8 cellular contexts compared by ENCODE assay signal in genomic region chr3:185823280-185824044, GRCh38. TPM values are rescaled to one million over a fixed set of nuclear protein-coding genes. Genes with fewer than 3 reads are reported as not detected.
DNase-seq lines count a peak whose midpoint lies in the region; ATAC-seq and TF ChIP-seq lines count a peak whose summit lies in the region.

No MANE protein-coding gene starts in this region.

- peak overlapping the region; percentile 92 for H3K4me2 ChIP-seq in IMR-90 (ENCODE audit: low read depth, low read length)

- H4K91ac ChIP-seq in IMR-90 (ENCODE audit: insufficient read depth, low read depth, low read length) = peak overlapping the region; percentile 91

- POLR2A ChIA-PET in CD8-positive, alpha-beta memory T cell (lab: Charles Lee) = interaction anchor here (1.1 kb wide), 1 partner anchor 237 kb away, joined by 3 read pairs; no protein-coding TSS in a partner anchor
- POLR2A ChIA-PET in IMR-90 (lab: Charles Lee; ENCODE audit: unreplicated experiment) = interaction anchor here (0.6 to 1.0 kb wide), 2 partner anchors 90 to 167 kb away, joined by 3 read pairs; no protein-coding TSS in a partner anchor
- POLR2A ChIA-PET in activated CD4-positive, alpha-beta memory T cell treated with anti-CD3 and anti-CD28 coated beads for 36 hours (lab: Charles Lee) = no interaction called here
- POLR2A ChIA-PET in naive thymus-derived CD4-positive, alpha-beta T cell (lab: Charles Lee) = no interaction called here

- no peak overlapping the region for H3K27ac Mint-ChIP-seq in CD8-positive, alpha-beta memory T cell
- no peak overlapping the region for H3K27ac Mint-ChIP-seq in activated CD4-positive, alpha-beta memory T cell treated with anti-CD3 and anti-CD28 coated beads for 36 hours
- no peak overlapping the region for H3K27ac Mint-ChIP-seq in naive thymus-derived CD4-positive, alpha-beta T cell

- peak in 1 of 5 donors; percentile 13 for DNase-seq in CD8-positive, alpha-beta memory T cell
- DNase-seq in IMR-90 (peak; percentile 41), esophagus squamous epithelium (lab: John Stamatoyannopoulos, UW) (no peak), SHP77 treated with DMSO at 0.1 percent for 48 hours (lab: John Stamatoyannopoulos, UW) (no peak), posterior cingulate gyrus (no peak), SIG-M5 (lab: John Stamatoyannopoulos, UW) (no peak)
- DNase-seq in activated CD4-positive, alpha-beta memory T cell treated with anti-CD3 and anti-CD28 coated beads for 36 hours = peak; percentile 28
- DNase-seq in naive thymus-derived CD4-positive, alpha-beta T cell = peak in 6 of 9 donors; percentile 10 to 33 (median 18)

- WGBS in IMR-90 (ENCODE audit: extremely low coverage in 2 of 2, insufficient read length in 1 of 2), 2 experiments = 0% methylated on average over 41 of the region's 79 CpGs; no CpG with 5 or more reads in 1 of the 2 experiments
- WGBS in esophagus squamous epithelium, 2 donors = 0 to 2% methylated on average over 10 to 11 of the region's 79 CpGs

- peaks cover 11 to 26% (median 13%) of the 10 kb centered on the region in 3 donors for H3K4me1 Mint-ChIP-seq in CD8-positive, alpha-beta memory T cell
- peaks cover 9% of the 10 kb centered on the region for H3K4me1 Mint-ChIP-seq in activated CD4-positive, alpha-beta memory T cell treated with anti-CD3 and anti-CD28 coated beads for 36 hours (ENCODE audit: low read depth)
- peaks cover 5 to 23% (median 15%) of the 10 kb centered on the region in 7 donors for H3K4me1 Mint-ChIP-seq in naive thymus-derived CD4-positive, alpha-beta T cell

- peak overlapping the region; percentile 96 for H4K5ac ChIP-seq in IMR-90 (ENCODE audit: low read depth, low read length)

- dilution Hi-C loops in IMR-90 (cut with HindIII; ENCODE audit: low sequenced_read_pairs, unreplicated experiment) = no loop called here

- peak overlapping the region; percentile 99 for H3K9ac ChIP-seq in IMR-90 (ENCODE audit: low read depth, low read length)

- no peaks in the 10 kb centered on the region for H3K36me3 ChIP-seq in CD8-positive, alpha-beta memory T cell (ENCODE audit: insufficient read depth, low read length)
- H3K36me3 ChIP-seq in IMR-90 (ENCODE audit: control insufficient read depth, insufficient read depth, low read length) = 0 out of 2 replicates have a peak, but pooled peaks cover 2% of the 10 kb centered on the region
- no peaks in the 10 kb centered on the region for H3K36me3 ChIP-seq in esophagus squamous epithelium
- H3K36me3 ChIP-seq in naive thymus-derived CD4-positive, alpha-beta T cell (ENCODE audit: control insufficient read depth in 2 of 3, insufficient read depth in 3 of 3, low read length in 3 of 3) = no peaks in the 10 kb centered on the region

- peak overlapping the region; percentile 74 to 88 (median 81) for H3K4me3 Mint-ChIP-seq in CD8-positive, alpha-beta memory T cell
- peak overlapping the region; percentile 62 for H3K4me3 Mint-ChIP-seq in activated CD4-positive, alpha-beta memory T cell treated with anti-CD3 and anti-CD28 coated beads for 36 hours
- peak overlapping the region; percentile 71 to 93 (median 84) for H3K4me3 Mint-ChIP-seq in naive thymus-derived CD4-positive, alpha-beta T cell

- H3K27ac ChIP-seq in CD8-positive, alpha-beta memory T cell (ENCODE audit: low read depth, low read length) = peak overlapping the region; percentile 59
- peak overlapping the region; percentile 100 for H3K27ac ChIP-seq in IMR-90 (ENCODE audit: insufficient read depth, low read length)
- H3K27ac ChIP-seq in esophagus squamous epithelium = peak overlapping the region; percentile 78 to 91 (median 84)
- H3K27ac ChIP-seq in naive thymus-derived CD4-positive, alpha-beta T cell (ENCODE audit: low read depth, low read length) = no peak overlapping the region

- peak overlapping the region; percentile 73 for H3K23ac ChIP-seq in IMR-90 (ENCODE audit: low read depth, low read length)

- in situ Hi-C loops in IMR-90 (cut with MboI; ENCODE audit: low sequenced_read_pairs) = no loop called here

- H3K18ac ChIP-seq in IMR-90 (ENCODE audit: low read depth, low read length) = peak overlapping the region; percentile 86

- CTCF ChIA-PET in CD8-positive, alpha-beta memory T cell (lab: Charles Lee) = no interaction called here
- CTCF ChIA-PET in IMR-90 (lab: Yijun Ruan, JAX) = interaction anchor here (1.0 to 3.1 kb wide), 4 partner anchors 23 to 91 kb away, joined by 3 to 15 read pairs (median 4); no protein-coding TSS in a partner anchor
- CTCF ChIA-PET in activated CD4-positive, alpha-beta memory T cell treated with anti-CD3 and anti-CD28 coated beads for 36 hours (lab: Charles Lee) = interaction anchor here (0.9 to 1.4 kb wide), 3 partner anchors 9 to 120 kb away, joined by 3 to 7 read pairs (median 4); no protein-coding TSS in a partner anchor
- CTCF ChIA-PET in naive thymus-derived CD4-positive, alpha-beta T cell (lab: Charles Lee) = no interaction called here

- peaks cover 39% of the 10 kb centered on the region for H3K27me3 ChIP-seq in CD8-positive, alpha-beta memory T cell (ENCODE audit: insufficient read depth, low read length, poor library complexity, severe bottlenecking)
- H3K27me3 ChIP-seq in IMR-90 (ENCODE audit: control insufficient read depth, insufficient read depth, low read length) = no peaks in the 10 kb centered on the region
- H3K27me3 ChIP-seq in esophagus squamous epithelium = peaks cover 0 to 92% (median 14%) of the 10 kb centered on the region in 4 donors
- H3K27me3 ChIP-seq in naive thymus-derived CD4-positive, alpha-beta T cell (ENCODE audit: control insufficient read depth in 2 of 2, insufficient read depth in 2 of 2, low read length in 2 of 2) = peaks cover 5 to 8% of the 10 kb centered on the region in 2 donors

- H3K9me3 Mint-ChIP-seq in CD8-positive, alpha-beta memory T cell = peaks cover 0 to 9% (median 3%) of the 10 kb centered on the region in 5 donors
- no peaks in the 10 kb centered on the region for H3K9me3 Mint-ChIP-seq in activated CD4-positive, alpha-beta memory T cell treated with anti-CD3 and anti-CD28 coated beads for 36 hours
- no peaks in the 10 kb centered on the region for H3K9me3 Mint-ChIP-seq in naive thymus-derived CD4-positive, alpha-beta T cell

- peak overlapping the region; percentile 41 for H3K4me3 ChIP-seq in CD8-positive, alpha-beta memory T cell (ENCODE audit: low read length)
- peak overlapping the region; percentile 88 for H3K4me3 ChIP-seq in IMR-90 (ENCODE audit: insufficient read depth, low read depth, low read length)
- peak overlapping the region; percentile 59 to 74 (median 66) for H3K4me3 ChIP-seq in esophagus squamous epithelium
- H3K4me3 ChIP-seq in naive thymus-derived CD4-positive, alpha-beta T cell (ENCODE audit: low read length) = no peak overlapping the region

- intact Hi-C loops in IMR-90 (cut with micrococcal nuclease) (loop anchor here (2.0 kb wide), 4 partner anchors 83 to 147 kb away; no protein-coding TSS in a partner anchor), esophagus squamous epithelium (cut with DNase I) (no loop called here), posterior cingulate gyrus (cut with DNase I) (no loop called here)
- intact Hi-C loops in activated CD4-positive, alpha-beta memory T cell treated with anti-CD3 and anti-CD28 coated beads for 36 hours (cut with micrococcal nuclease) = no loop called here
- intact Hi-C loops in naive thymus-derived CD4-positive, alpha-beta T cell (cut with micrococcal nuclease) = loop anchor here (5.0 to 10.0 kb wide), 3 partner anchors 111 to 239 kb away; partner anchors contain the start of genes TRA2B (in 2 of the 2) and SENP2 (in 1 of the 2)

- H2BK15ac ChIP-seq in IMR-90 (ENCODE audit: low read depth, low read length) = 0 out of 3 replicates have a peak overlapping the region, but pooled peaks have one; percentile 21

- peaks cover 3% of the 10 kb centered on the region; the same call in 1 of the 2 replicates for H3K9me1 ChIP-seq in IMR-90 (ENCODE audit: insufficient read depth, low read length)

- no peak; the same call in none of the 2 replicates for TF ChIP-seq POLR2A in IMR-90 (IDR thresholded peaks at IDR 0.05; ENCODE audit: low read depth, low read length)
- no peak for TF ChIP-seq POLR2A in esophagus squamous epithelium (IDR thresholded peaks at IDR 0.05)

- H3K56ac ChIP-seq in IMR-90 (ENCODE audit: extremely low read depth, insufficient read depth, low read length) = peak overlapping the region; percentile 66

- peak overlapping the region; percentile 82 for H3K14ac ChIP-seq in IMR-90 (replicated peaks; ENCODE audit: low read depth, low read length)

- TF ChIP-seq CTCF in IMR-90 (conservative IDR thresholded peaks at IDR 0.05; ENCODE audit: low read depth, low read length) (no peak), esophagus squamous epithelium (IDR thresholded peaks at IDR 0.05) (no peak)

- no peak overlapping the region for H2BK20ac ChIP-seq in IMR-90 (ENCODE audit: low read depth, low read length)

- no peaks in the 10 kb centered on the region for H3K9me3 ChIP-seq in CD8-positive, alpha-beta memory T cell (ENCODE audit: low read length)
- H3K9me3 ChIP-seq in IMR-90 (ENCODE audit: control insufficient read depth, insufficient read depth, low read length) = no peaks in the 10 kb centered on the region
- H3K9me3 ChIP-seq in esophagus squamous epithelium = no peaks in the 10 kb centered on the region
- no peaks in the 10 kb centered on the region for H3K9me3 ChIP-seq in naive thymus-derived CD4-positive, alpha-beta T cell (ENCODE audit: control insufficient read depth in 2 of 3, low read length in 3 of 3)

- peak overlapping the region; percentile 96 for H2BK5ac ChIP-seq in IMR-90 (ENCODE audit: low read depth, low read length, poor library complexity, severe bottlenecking)

- no peak for TF ChIP-seq RAD21 in IMR-90 (IDR thresholded peaks at IDR 0.05; ENCODE audit: low read length)

- H3K27me3 Mint-ChIP-seq in CD8-positive, alpha-beta memory T cell = peaks cover 59 to 73% of the 10 kb centered on the region in 2 donors
- peaks cover 60% of the 10 kb centered on the region for H3K27me3 Mint-ChIP-seq in activated CD4-positive, alpha-beta memory T cell treated with anti-CD3 and anti-CD28 coated beads for 36 hours
- H3K27me3 Mint-ChIP-seq in naive thymus-derived CD4-positive, alpha-beta T cell = peaks cover 58 to 79% (median 61%) of the 10 kb centered on the region in 5 donors

- no peak for ATAC-seq in IMR-90 (ENCODE audit: low read depth)
- peak; percentile 45 for ATAC-seq in naive thymus-derived CD4-positive, alpha-beta T cell

- BruUV-seq in IMR-90 (replicated peaks; lab: Mats Ljungman, UMichigan) = no TSS peak

- peak overlapping the region; percentile 42; the same call in 1 of the 2 replicates for H2BK120ac ChIP-seq in IMR-90 (ENCODE audit: low read depth, low read length)

- H3K36me3 Mint-ChIP-seq in CD8-positive, alpha-beta memory T cell = no peaks in the 10 kb centered on the region
- H3K36me3 Mint-ChIP-seq in activated CD4-positive, alpha-beta memory T cell treated with anti-CD3 and anti-CD28 coated beads for 36 hours = no peaks in the 10 kb centered on the region
- no peaks in the 10 kb centered on the region for H3K36me3 Mint-ChIP-seq in naive thymus-derived CD4-positive, alpha-beta T cell

- peak overlapping the region; percentile 99 for H2AK9ac ChIP-seq in IMR-90 (replicated peaks; ENCODE audit: low read depth, low read length, poor library complexity)

- H2AFZ ChIP-seq in IMR-90 (replicated peaks; ENCODE audit: low read length, poor library complexity) = peak overlapping the region; percentile 80

- H3K79me1 ChIP-seq in IMR-90 (ENCODE audit: low read depth in 1 of 2, low read length in 2 of 2) = peaks cover 20 to 26% of the 10 kb centered on the region in 2 experiments

- H3K4me1 ChIP-seq in CD8-positive, alpha-beta memory T cell (ENCODE audit: insufficient read depth, low read length) = peaks cover 5% of the 10 kb centered on the region
- peaks cover 4% of the 10 kb centered on the region for H3K4me1 ChIP-seq in IMR-90 (ENCODE audit: control insufficient read depth, insufficient read depth, low read length)
- peaks cover 6 to 48% (median 16%) of the 10 kb centered on the region in 3 donors for H3K4me1 ChIP-seq in esophagus squamous epithelium
- H3K4me1 ChIP-seq in naive thymus-derived CD4-positive, alpha-beta T cell (ENCODE audit: control insufficient read depth in 2 of 2, insufficient read depth in 2 of 2, low read length in 2 of 2) = no peaks in the 10 kb centered on the region

- H2AK5ac ChIP-seq in IMR-90 (ENCODE audit: low read depth, low read length) = peak overlapping the region; percentile 95; the same call in 1 of the 2 replicates

- peaks cover 30% of the 10 kb centered on the region for H4K20me1 ChIP-seq in IMR-90 (ENCODE audit: insufficient read depth, low read length)

- peak overlapping the region; percentile 79 for H3K4ac ChIP-seq in IMR-90 (ENCODE audit: low read depth, low read length)

- H4K8ac ChIP-seq in IMR-90 (ENCODE audit: low read depth in 2 of 2, low read length in 2 of 2) = peak overlapping the region; percentile 32 to 76; a peak in 2 of 4 replicates

RNA-seq across cellular contexts. Expression of gene IGF2BP2, which starts 1.4 kb away (rescaled TPM):
- under 1 TPM; 0.42 TPM for total RNA-seq in CD8-positive, alpha-beta memory T cell
- polyA plus RNA-seq in CD8-positive, alpha-beta memory T cell = not detected
- total RNA-seq in IMR-90 (2012; rRNA removed) = 88.2 and 126 TPM in 2 replicates
- polyA plus RNA-seq in IMR-90 (2012; rRNA removed) = 20.3 and 23.4 TPM in 2 replicates
- polyA plus RNA-seq in IMR-90 (2012; cell fraction: cytosol; rRNA removed) = 9.7 and 14.1 TPM in 2 replicates
- 15.6 and 47.0 TPM in 2 replicates for polyA plus RNA-seq in IMR-90 (2012; cell fraction: nucleus; rRNA removed; ENCODE audit: low replicate concordance)
- under 1 TPM; 0.29 to 0.55 TPM for total RNA-seq in activated CD4-positive, alpha-beta memory T cell treated with anti-CD3 and anti-CD28 coated beads for 36 hours
- total RNA-seq in esophagus squamous epithelium = 10 to 100 TPM in 1 of 4 donors, 1 to 10 TPM in 3; 3.0 to 13.8 (median 6.8) TPM
- 1 to 10 TPM in 2 of 5 experiments, under 1 TPM in 2, not detected in 1; 0.14 to 5.0 (median 0.87) TPM for total RNA-seq in naive thymus-derived CD4-positive, alpha-beta T cell
- polyA plus RNA-seq in naive thymus-derived CD4-positive, alpha-beta T cell = not detected

Comparison
In these comparisons a context has a peak if more than half of its experiments do, and no peak if none do; other contexts are left out.
1. DNase-seq: peak in IMR-90 (single experiment), activated CD4-positive, alpha-beta memory T cell treated with anti-CD3 and anti-CD28 coated beads for 36 hours (single experiment) and naive thymus-derived CD4-positive, alpha-beta T cell (6 of 9); none in esophagus squamous epithelium (single experiment), SHP77 treated with DMSO at 0.1 percent for 48 hours (single experiment), posterior cingulate gyrus (0 of 10) and SIG-M5 (single experiment).
2. CTCF ChIA-PET loops: an anchor here in IMR-90 (1.0 to 3.1 kb wide) and activated CD4-positive, alpha-beta memory T cell treated with anti-CD3 and anti-CD28 coated beads for 36 hours (0.9 to 1.4 kb wide); none called in CD8-positive, alpha-beta memory T cell and naive thymus-derived CD4-positive, alpha-beta T cell.
3. POLR2A ChIA-PET loops: an anchor here in CD8-positive, alpha-beta memory T cell (1.1 kb wide) and IMR-90 (0.6 to 1.0 kb wide); none called in activated CD4-positive, alpha-beta memory T cell treated with anti-CD3 and anti-CD28 coated beads for 36 hours and naive thymus-derived CD4-positive, alpha-beta T cell.
4. intact Hi-C loops: an anchor here in IMR-90 (2.0 kb wide) and naive thymus-derived CD4-positive, alpha-beta T cell (5.0 to 10.0 kb wide); none called in activated CD4-positive, alpha-beta memory T cell treated with anti-CD3 and anti-CD28 coated beads for 36 hours, esophagus squamous epithelium and posterior cingulate gyrus.
5. Peak in every context shown above with its lines, with median percentiles within 50 percentile points of each other: H3K4me3 Mint-ChIP-seq.